ENCODE assay signal across 1 cellular context in the genomic region with DNA sequence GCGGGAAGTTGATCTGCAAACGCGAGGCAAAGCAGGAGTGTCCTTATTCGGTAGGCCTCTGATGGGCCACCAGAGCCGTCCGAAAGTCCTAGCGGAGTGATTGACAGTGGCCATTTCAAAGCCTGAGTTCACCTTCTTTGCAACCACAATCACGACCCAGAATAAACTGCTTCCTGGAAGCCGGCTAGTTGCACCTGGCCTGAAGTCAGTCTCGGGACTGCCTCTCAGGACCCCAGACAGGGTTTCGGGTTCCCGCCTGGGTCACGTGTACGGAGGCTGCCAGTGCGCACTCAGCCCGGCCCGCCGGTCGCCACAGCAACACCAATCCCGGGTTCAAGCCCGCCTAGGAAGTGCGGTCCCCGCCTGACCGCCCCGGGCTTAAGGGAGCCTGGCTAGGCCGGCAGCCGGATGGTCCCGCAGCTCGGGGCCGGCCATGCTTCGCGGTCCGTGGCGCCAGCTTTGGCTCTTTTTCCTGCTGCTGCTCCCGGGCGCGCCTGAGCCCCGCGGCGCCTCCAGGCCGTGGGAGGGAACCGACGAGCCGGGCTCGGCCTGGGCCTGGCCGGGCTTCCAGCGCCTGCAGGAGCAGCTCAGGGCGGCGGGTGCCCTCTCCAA.
TF ChIP-seq lines count a peak whose summit lies in the region.

A gene with protein sequence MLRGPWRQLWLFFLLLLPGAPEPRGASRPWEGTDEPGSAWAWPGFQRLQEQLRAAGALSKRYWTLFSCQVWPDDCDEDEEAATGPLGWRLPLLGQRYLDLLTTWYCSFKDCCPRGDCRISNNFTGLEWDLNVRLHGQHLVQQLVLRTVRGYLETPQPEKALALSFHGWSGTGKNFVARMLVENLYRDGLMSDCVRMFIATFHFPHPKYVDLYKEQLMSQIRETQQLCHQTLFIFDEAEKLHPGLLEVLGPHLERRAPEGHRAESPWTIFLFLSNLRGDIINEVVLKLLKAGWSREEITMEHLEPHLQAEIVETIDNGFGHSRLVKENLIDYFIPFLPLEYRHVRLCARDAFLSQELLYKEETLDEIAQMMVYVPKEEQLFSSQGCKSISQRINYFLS (plus strand): TSS at position 375 of the 612 bp plus-strand sequence. CDS start 59 bp downstream, at position 434.

TF ChIP-seq in HepG2, 621 proteins besides CTCF, POLR2A, EP300 and RAD21 (continued from another document and continues in another):
- TF ChIP-seq, protein P1, sequence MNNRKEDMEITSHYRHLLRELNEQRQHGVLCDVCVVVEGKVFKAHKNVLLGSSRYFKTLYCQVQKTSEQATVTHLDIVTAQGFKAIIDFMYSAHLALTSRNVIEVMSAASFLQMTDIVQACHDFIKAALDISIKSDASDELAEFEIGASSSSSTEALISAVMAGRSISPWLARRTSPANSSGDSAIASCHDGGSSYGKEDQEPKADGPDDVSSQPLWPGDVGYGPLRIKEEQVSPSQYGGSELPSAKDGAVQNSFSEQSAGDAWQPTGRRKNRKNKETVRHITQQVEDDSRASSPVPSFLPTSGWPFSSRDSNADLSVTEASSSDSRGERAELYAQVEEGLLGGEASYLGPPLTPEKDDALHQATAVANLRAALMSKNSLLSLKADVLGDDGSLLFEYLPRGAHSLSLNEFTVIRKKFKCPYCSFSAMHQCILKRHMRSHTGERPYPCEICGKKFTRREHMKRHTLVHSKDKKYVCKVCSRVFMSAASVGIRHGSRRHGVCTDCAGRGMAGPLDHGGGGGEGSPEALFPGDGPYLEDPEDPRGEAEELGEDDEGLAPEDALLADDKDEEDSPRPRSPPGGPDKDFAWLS (CRISPR knock-in tag; IDR thresholded peaks at IDR 0.05; ENCODE audit: borderline replicate concordance) = peak; percentile 88; the same call in 1 of the 2 replicates
- TF ChIP-seq, protein P2, sequence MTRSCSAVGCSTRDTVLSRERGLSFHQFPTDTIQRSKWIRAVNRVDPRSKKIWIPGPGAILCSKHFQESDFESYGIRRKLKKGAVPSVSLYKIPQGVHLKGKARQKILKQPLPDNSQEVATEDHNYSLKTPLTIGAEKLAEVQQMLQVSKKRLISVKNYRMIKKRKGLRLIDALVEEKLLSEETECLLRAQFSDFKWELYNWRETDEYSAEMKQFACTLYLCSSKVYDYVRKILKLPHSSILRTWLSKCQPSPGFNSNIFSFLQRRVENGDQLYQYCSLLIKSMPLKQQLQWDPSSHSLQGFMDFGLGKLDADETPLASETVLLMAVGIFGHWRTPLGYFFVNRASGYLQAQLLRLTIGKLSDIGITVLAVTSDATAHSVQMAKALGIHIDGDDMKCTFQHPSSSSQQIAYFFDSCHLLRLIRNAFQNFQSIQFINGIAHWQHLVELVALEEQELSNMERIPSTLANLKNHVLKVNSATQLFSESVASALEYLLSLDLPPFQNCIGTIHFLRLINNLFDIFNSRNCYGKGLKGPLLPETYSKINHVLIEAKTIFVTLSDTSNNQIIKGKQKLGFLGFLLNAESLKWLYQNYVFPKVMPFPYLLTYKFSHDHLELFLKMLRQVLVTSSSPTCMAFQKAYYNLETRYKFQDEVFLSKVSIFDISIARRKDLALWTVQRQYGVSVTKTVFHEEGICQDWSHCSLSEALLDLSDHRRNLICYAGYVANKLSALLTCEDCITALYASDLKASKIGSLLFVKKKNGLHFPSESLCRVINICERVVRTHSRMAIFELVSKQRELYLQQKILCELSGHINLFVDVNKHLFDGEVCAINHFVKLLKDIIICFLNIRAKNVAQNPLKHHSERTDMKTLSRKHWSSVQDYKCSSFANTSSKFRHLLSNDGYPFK (CRISPR knock-in tag; IDR thresholded peaks at IDR 0.05; ENCODE audit: borderline replicate concordance) = no peak
- peak; percentile 46; the same call in 1 of the 2 replicates for TF ChIP-seq ERF (CRISPR knock-in tag; IDR thresholded peaks at IDR 0.05)
- TF ChIP-seq ZNF570 (CRISPR knock-in tag; IDR thresholded peaks at IDR 0.05; ENCODE audit: borderline replicate concordance) = no peak
- TF ChIP-seq FIP1L1 (IDR thresholded peaks at IDR 0.05; ENCODE audit: borderline replicate concordance, insufficient read depth, low read depth, low read length) = no peak
- peak; percentile 71 for TF ChIP-seq KAT7 (CRISPR knock-in tag; IDR thresholded peaks at IDR 0.05; ENCODE audit: borderline replicate concordance)
- peak; percentile 73 for TF ChIP-seq KDM5B (CRISPR knock-in tag; IDR thresholded peaks at IDR 0.05; ENCODE audit: borderline replicate concordance)
- TF ChIP-seq, protein P3, sequence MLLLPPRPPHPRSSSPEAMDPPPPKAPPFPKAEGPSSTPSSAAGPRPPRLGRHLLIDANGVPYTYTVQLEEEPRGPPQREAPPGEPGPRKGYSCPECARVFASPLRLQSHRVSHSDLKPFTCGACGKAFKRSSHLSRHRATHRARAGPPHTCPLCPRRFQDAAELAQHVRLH (CRISPR knock-in tag; IDR thresholded peaks at IDR 0.05; ENCODE audit: borderline replicate concordance, low read depth) = peak; percentile 40; the same call in 1 of the 2 replicates
- TF ChIP-seq ZNF530 (CRISPR knock-in tag; IDR thresholded peaks at IDR 0.05; ENCODE audit: low read depth) = no peak
- no peak for TF ChIP-seq SUZ12 (IDR thresholded peaks at IDR 0.05; ENCODE audit: low read depth, low read length)
- TF ChIP-seq SMAD9 (CRISPR knock-in tag; IDR thresholded peaks at IDR 0.05) = no peak
- peak; percentile 89 for TF ChIP-seq PHF21A (CRISPR knock-in tag; IDR thresholded peaks at IDR 0.05)
- TF ChIP-seq HMGA1 (CRISPR knock-in tag; conservative IDR thresholded peaks at IDR 0.05) = no peak
- TF ChIP-seq RCOR2 (CRISPR knock-in tag; IDR thresholded peaks at IDR 0.05) = no peak
- TF ChIP-seq, protein P4, sequence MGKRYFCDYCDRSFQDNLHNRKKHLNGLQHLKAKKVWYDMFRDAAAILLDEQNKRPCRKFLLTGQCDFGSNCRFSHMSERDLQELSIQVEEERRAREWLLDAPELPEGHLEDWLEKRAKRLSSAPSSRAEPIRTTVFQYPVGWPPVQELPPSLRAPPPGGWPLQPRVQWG (CRISPR knock-in tag; IDR thresholded peaks at IDR 0.05; ENCODE audit: borderline replicate concordance, low read depth) = no peak
- TF ChIP-seq MTF1 (CRISPR knock-in tag; IDR thresholded peaks at IDR 0.05) = 0 out of 2 replicates have a peak, but pooled peaks have one; percentile 32
- no peak for TF ChIP-seq FOXO1 (CRISPR knock-in tag; IDR thresholded peaks at IDR 0.05)
- TF ChIP-seq, protein P5, sequence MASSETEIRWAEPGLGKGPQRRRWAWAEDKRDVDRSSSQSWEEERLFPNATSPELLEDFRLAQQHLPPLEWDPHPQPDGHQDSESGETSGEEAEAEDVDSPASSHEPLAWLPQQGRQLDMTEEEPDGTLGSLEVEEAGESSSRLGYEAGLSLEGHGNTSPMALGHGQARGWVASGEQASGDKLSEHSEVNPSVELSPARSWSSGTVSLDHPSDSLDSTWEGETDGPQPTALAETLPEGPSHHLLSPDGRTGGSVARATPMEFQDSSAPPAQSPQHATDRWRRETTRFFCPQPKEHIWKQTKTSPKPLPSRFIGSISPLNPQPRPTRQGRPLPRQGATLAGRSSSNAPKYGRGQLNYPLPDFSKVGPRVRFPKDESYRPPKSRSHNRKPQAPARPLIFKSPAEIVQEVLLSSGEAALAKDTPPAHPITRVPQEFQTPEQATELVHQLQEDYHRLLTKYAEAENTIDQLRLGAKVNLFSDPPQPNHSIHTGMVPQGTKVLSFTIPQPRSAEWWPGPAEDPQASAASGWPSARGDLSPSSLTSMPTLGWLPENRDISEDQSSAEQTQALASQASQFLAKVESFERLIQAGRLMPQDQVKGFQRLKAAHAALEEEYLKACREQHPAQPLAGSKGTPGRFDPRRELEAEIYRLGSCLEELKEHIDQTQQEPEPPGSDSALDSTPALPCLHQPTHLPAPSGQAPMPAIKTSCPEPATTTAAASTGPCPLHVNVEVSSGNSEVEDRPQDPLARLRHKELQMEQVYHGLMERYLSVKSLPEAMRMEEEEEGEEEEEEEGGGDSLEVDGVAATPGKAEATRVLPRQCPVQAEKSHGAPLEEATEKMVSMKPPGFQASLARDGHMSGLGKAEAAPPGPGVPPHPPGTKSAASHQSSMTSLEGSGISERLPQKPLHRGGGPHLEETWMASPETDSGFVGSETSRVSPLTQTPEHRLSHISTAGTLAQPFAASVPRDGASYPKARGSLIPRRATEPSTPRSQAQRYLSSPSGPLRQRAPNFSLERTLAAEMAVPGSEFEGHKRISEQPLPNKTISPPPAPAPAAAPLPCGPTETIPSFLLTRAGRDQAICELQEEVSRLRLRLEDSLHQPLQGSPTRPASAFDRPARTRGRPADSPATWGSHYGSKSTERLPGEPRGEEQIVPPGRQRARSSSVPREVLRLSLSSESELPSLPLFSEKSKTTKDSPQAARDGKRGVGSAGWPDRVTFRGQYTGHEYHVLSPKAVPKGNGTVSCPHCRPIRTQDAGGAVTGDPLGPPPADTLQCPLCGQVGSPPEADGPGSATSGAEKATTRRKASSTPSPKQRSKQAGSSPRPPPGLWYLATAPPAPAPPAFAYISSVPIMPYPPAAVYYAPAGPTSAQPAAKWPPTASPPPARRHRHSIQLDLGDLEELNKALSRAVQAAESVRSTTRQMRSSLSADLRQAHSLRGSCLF (CRISPR knock-in tag; IDR thresholded peaks at IDR 0.05; ENCODE audit: borderline replicate concordance) = peak; percentile 82; the same call in 1 of the 2 replicates
- TF ChIP-seq FOXK1 (CRISPR knock-in tag; IDR thresholded peaks at IDR 0.05; ENCODE audit: borderline replicate concordance, low read depth) = peak; percentile 59; the same call in 1 of the 2 replicates
- TF ChIP-seq RNF2 (conservative IDR thresholded peaks at IDR 0.05; ENCODE audit: low read depth) = no peak
- TF ChIP-seq ZNF629 (CRISPR knock-in tag; conservative IDR thresholded peaks at IDR 0.05) = no peak
- TF ChIP-seq DNMT1 (CRISPR knock-in tag; IDR thresholded peaks at IDR 0.05) = no peak; the same call in 1 of the 2 replicates
- TF ChIP-seq MLLT10 (CRISPR knock-in tag; IDR thresholded peaks at IDR 0.05) = 0 out of 2 replicates have a peak, but pooled peaks have one; percentile 34
- TF ChIP-seq, protein P6, sequence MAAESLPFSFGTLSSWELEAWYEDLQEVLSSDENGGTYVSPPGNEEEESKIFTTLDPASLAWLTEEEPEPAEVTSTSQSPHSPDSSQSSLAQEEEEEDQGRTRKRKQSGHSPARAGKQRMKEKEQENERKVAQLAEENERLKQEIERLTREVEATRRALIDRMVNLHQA (CRISPR knock-in tag; IDR thresholded peaks at IDR 0.05) = no peak
- TF ChIP-seq, protein P7, sequence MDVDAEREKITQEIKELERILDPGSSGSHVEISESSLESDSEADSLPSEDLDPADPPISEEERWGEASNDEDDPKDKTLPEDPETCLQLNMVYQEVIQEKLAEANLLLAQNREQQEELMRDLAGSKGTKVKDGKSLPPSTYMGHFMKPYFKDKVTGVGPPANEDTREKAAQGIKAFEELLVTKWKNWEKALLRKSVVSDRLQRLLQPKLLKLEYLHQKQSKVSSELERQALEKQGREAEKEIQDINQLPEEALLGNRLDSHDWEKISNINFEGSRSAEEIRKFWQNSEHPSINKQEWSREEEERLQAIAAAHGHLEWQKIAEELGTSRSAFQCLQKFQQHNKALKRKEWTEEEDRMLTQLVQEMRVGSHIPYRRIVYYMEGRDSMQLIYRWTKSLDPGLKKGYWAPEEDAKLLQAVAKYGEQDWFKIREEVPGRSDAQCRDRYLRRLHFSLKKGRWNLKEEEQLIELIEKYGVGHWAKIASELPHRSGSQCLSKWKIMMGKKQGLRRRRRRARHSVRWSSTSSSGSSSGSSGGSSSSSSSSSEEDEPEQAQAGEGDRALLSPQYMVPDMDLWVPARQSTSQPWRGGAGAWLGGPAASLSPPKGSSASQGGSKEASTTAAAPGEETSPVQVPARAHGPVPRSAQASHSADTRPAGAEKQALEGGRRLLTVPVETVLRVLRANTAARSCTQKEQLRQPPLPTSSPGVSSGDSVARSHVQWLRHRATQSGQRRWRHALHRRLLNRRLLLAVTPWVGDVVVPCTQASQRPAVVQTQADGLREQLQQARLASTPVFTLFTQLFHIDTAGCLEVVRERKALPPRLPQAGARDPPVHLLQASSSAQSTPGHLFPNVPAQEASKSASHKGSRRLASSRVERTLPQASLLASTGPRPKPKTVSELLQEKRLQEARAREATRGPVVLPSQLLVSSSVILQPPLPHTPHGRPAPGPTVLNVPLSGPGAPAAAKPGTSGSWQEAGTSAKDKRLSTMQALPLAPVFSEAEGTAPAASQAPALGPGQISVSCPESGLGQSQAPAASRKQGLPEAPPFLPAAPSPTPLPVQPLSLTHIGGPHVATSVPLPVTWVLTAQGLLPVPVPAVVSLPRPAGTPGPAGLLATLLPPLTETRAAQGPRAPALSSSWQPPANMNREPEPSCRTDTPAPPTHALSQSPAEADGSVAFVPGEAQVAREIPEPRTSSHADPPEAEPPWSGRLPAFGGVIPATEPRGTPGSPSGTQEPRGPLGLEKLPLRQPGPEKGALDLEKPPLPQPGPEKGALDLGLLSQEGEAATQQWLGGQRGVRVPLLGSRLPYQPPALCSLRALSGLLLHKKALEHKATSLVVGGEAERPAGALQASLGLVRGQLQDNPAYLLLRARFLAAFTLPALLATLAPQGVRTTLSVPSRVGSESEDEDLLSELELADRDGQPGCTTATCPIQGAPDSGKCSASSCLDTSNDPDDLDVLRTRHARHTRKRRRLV (CRISPR knock-in tag; IDR thresholded peaks at IDR 0.05) = peak; percentile 48; the same call in 1 of the 2 replicates
- TF ChIP-seq, protein P8, sequence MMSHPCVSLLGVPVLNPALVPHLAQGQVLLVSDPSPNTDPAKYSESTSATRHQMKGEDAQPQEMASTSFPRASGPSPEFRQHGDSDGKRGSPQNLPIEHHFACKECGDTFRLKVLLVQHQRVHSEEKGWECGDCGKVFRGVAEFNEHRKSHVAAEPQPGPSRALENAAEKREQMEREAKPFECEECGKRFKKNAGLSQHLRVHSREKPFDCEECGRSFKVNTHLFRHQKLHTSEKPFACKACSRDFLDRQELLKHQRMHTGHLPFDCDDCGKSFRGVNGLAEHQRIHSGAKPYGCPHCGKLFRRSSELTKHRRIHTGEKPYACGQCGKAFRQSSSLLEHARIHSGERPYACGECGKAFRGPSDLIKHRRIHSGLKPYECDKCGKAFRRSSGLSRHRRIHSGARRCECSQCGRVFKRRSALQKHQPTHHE (CRISPR knock-in tag; IDR thresholded peaks at IDR 0.05; ENCODE audit: borderline replicate concordance) = peak; percentile 72; the same call in 1 of the 2 replicates
- no peak; the same call in 1 of the 2 replicates for TF ChIP-seq FOXC1 (CRISPR knock-in tag; IDR thresholded peaks at IDR 0.05; ENCODE audit: borderline replicate concordance)
- TF ChIP-seq ZNF672 (CRISPR knock-in tag; IDR thresholded peaks at IDR 0.05) = no peak
- TF ChIP-seq ZNF337 (CRISPR knock-in tag; IDR thresholded peaks at IDR 0.05; ENCODE audit: borderline replicate concordance, low read depth) = no peak
- 0 out of 2 replicates have a peak, but pooled peaks have one; percentile 26 for TF ChIP-seq NCOR1 (IDR thresholded peaks at IDR 0.05; ENCODE audit: borderline replicate concordance, low read length)
- TF ChIP-seq PCBP1 (IDR thresholded peaks at IDR 0.05; ENCODE audit: borderline replicate concordance, low read depth, low read length) = no peak
- TF ChIP-seq SRY (CRISPR knock-in tag; IDR thresholded peaks at IDR 0.05) = 0 out of 2 replicates have a peak, but pooled peaks have one; percentile 51
- TF ChIP-seq, protein P9, sequence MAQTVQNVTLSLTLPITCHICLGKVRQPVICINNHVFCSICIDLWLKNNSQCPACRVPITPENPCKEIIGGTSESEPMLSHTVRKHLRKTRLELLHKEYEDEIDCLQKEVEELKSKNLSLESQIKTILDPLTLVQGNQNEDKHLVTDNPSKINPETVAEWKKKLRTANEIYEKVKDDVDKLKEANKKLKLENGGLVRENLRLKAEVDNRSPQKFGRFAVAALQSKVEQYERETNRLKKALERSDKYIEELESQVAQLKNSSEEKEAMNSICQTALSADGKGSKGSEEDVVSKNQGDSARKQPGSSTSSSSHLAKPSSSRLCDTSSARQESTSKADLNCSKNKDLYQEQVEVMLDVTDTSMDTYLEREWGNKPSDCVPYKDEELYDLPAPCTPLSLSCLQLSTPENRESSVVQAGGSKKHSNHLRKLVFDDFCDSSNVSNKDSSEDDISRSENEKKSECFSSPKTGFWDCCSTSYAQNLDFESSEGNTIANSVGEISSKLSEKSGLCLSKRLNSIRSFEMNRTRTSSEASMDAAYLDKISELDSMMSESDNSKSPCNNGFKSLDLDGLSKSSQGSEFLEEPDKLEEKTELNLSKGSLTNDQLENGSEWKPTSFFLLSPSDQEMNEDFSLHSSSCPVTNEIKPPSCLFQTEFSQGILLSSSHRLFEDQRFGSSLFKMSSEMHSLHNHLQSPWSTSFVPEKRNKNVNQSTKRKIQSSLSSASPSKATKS (CRISPR knock-in tag; IDR thresholded peaks at IDR 0.05) = no peak
